ENCODE assay signal across 1 cellular context in the genomic region with DNA sequence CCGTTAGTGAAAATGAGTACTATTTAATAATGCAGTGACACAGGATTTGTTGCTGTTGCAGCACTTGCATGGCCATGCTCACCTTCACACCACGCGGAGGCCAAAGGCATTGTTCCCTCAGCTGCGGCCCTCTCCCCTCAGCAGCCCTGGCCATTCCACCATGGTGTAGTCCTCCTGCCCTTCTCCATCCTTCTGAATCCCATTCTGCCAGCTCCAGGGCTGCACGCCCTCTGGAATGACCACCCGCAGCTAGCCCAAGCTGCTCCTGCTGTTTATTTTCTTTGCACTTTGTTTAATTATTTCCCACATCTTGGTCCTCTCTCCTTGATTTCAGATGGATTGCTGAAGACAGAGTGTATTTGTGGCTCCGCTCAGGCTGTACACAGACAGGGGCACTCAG.
TF ChIP-seq lines count a peak whose summit lies in the region.

No MANE protein-coding gene starts in this region.

TF ChIP-seq in HEK293, 187 proteins besides CTCF, POLR2A, EP300 and RAD21 (continued from another document):
- TF ChIP-seq ZNF2 (tag by site-specific recombination; IDR thresholded peaks at IDR 0.05) (no peak), ZNF600 (tag by site-specific recombination; IDR thresholded peaks at IDR 0.05) (no peak), RBAK (tag by site-specific recombination; IDR thresholded peaks at IDR 0.05) (no peak)
- TF ChIP-seq, protein P1, sequence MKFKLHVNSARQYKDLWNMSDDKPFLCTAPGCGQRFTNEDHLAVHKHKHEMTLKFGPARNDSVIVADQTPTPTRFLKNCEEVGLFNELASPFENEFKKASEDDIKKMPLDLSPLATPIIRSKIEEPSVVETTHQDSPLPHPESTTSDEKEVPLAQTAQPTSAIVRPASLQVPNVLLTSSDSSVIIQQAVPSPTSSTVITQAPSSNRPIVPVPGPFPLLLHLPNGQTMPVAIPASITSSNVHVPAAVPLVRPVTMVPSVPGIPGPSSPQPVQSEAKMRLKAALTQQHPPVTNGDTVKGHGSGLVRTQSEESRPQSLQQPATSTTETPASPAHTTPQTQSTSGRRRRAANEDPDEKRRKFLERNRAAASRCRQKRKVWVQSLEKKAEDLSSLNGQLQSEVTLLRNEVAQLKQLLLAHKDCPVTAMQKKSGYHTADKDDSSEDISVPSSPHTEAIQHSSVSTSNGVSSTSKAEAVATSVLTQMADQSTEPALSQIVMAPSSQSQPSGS (tag by site-specific recombination; IDR thresholded peaks at IDR 0.05; ENCODE audit: low read depth): no peak
